In the genomic region with DNA sequence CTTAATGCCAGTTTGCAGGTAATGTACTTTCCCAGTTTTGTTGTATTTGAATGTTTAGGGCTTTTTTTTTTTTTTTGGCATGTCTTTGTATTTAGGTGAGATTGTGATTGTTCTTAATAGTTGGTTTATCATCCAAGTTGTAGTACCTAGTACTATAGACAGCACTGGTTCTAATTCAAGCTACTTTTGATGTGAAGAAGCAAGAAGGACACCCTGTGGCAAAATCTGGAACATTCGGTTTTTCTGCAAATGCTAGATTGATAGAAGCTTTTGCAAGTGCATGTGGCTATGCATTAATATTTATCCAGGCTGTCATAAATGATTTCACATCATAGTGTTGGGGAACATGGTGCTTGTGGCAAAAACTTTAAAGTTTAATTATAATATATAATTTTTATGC, we compare ENCODE assay signal across 8 cellular contexts.
DNase-seq lines count a peak whose midpoint lies in the region; ATAC-seq and TF ChIP-seq lines count a peak whose summit lies in the region.

No MANE protein-coding gene starts in this region.

- peaks cover 0 to 7% (median 0%) of the 10 kb centered on the region in 5 experiments for H3K9me3 Mint-ChIP-seq in brain

- H3K27me3 Mint-ChIP-seq in brain = no peaks in the 10 kb centered on the region

- no peak overlapping the region for H3K4me3 Mint-ChIP-seq in brain

- H3K36me3 Mint-ChIP-seq in brain = peaks cover 20% of the 10 kb centered on the region

- peaks cover 46% of the 10 kb centered on the region for H3K4me1 Mint-ChIP-seq in brain

- ATAC-seq in GM19351 (IDR thresholded peaks at IDR 0.05; ENCODE audit: unreplicated experiment) = peak; percentile 78
- ATAC-seq in HG03442 (IDR thresholded peaks at IDR 0.05; ENCODE audit: unreplicated experiment) = no peak

- DNase-seq in NCI-H1694 treated with DMSO at 0.1 percent for 48 hours (lab: John Stamatoyannopoulos, UW) (peak; percentile 81), occipital lobe (lab: John Stamatoyannopoulos, UW) (peak; percentile 1), GM19238 (ENCODE audit: insufficient read length, low spot score) (no peak), 8988T (no peak)
- no peak for DNase-seq in activated naive CD4-positive, alpha-beta T cell treated with anti-CD3 and anti-CD28 coated beads, Interleukin-2, amount 50 U/mL, for 16 hours

- TF ChIP-seq CTCF in brain (conservative IDR thresholded peaks at IDR 0.05) = peak; percentile 68 to 75

- no peak overlapping the region for H3K27ac Mint-ChIP-seq in brain

Comparison
In these comparisons a context has a peak if more than half of its experiments do, and no peak if none do; other contexts are left out.
1. DNase-seq: peak in NCI-H1694 treated with DMSO at 0.1 percent for 48 hours (single experiment) and occipital lobe (single experiment); none in activated naive CD4-positive, alpha-beta T cell treated with anti-CD3 and anti-CD28 coated beads, Interleukin-2, amount 50 U/mL, for 16 hours (single experiment), GM19238 (single experiment) and 8988T (single experiment).